In the genomic region with DNA sequence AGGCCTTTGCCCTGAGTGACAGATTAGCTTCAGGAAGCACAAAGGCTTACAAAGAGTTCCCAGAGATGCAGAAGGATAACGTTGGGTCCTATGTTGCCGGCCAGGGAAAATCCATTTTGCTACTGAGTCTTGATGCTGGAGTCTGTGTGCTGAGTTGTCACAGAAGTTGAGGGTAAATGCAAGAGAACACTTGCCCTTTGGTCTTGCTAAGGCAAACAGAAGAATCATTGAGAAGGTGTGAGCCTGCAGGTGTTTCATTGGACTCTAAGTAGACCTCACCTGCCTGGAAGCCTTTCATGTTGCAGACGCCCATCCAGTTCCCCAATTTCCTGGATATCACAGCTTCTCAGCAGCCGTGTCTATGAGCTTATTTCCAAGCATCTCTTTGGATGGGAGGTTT, we compare ENCODE assay signal across 15 cellular contexts.
A peak's percentile ranks its signal among the peaks of the same experiment; 100 is the strongest.
DNase-seq lines count a peak whose midpoint lies in the region; ATAC-seq and TF ChIP-seq lines count a peak whose summit lies in the region.
"Had no signal": no experiment of that assay in that cellular context is flagged by ENCODE, and none has a peak within 500 bp of the region (broad histone marks: within the 10 kb centered on the region; RNA-seq: fewer than 3 reads in every experiment).

No MANE protein-coding gene starts in this region.

- H3K27ac Mint-ChIP-seq in type B pancreatic cell: peak overlapping the region; percentile 51
- no peak overlapping the region for H3K27ac Mint-ChIP-seq in activated naive CD8-positive, alpha-beta T cell treated with anti-CD3 and anti-CD28 coated beads for 36 hours
- H3K27ac Mint-ChIP-seq: CD4-positive, alpha-beta memory T cell had no signal

- H3K4me3 Mint-ChIP-seq in type B pancreatic cell: peak overlapping the region; percentile 22
- H3K4me3 Mint-ChIP-seq in activated naive CD8-positive, alpha-beta T cell treated with anti-CD3 and anti-CD28 coated beads for 36 hours: no peak overlapping the region
- H3K4me3 Mint-ChIP-seq: CD4-positive, alpha-beta memory T cell had no signal

- H3K4me1 ChIP-seq in SJCRH30 (peaks cover 27% of the 10 kb centered on the region), hepatocyte (ENCODE audit: insufficient read depth) (peaks cover 18% of the 10 kb centered on the region), trophoblast cell (ENCODE audit: control insufficient read depth in 1 of 2, insufficient read depth in 2 of 2, low read length in 2 of 2) (peaks cover 8% of the 10 kb centered on the region in 2 experiments)
- H3K4me1 ChIP-seq: A549, BE2C had no signal

- H3K36me3 ChIP-seq in SJCRH30 (no peaks in the 10 kb centered on the region), hepatocyte (replicated peaks; ENCODE audit: insufficient read depth, low read depth) (no peaks in the 10 kb centered on the region), trophoblast cell (ENCODE audit: control insufficient read depth in 1 of 2, insufficient read depth in 2 of 2, low read length in 2 of 2) (no peaks in the 10 kb centered on the region)
- H3K36me3 ChIP-seq: BE2C had no signal

- no peak overlapping the region for H3K18ac ChIP-seq in trophoblast cell (ENCODE audit: low read length)

- H3K27ac ChIP-seq in SJCRH30 (peak overlapping the region; percentile 96), hepatocyte (peak overlapping the region; percentile 70), trophoblast cell (ENCODE audit: low read depth, low read length) (no peak overlapping the region)
- H3K27ac ChIP-seq: A549, C4-2B had no signal

- no peaks in the 10 kb centered on the region for H3K36me3 Mint-ChIP-seq in type B pancreatic cell
- no peaks in the 10 kb centered on the region for H3K36me3 Mint-ChIP-seq in activated naive CD8-positive, alpha-beta T cell treated with anti-CD3 and anti-CD28 coated beads for 36 hours
- H3K36me3 Mint-ChIP-seq: CD4-positive, alpha-beta memory T cell had no signal

- H3K23ac ChIP-seq in trophoblast cell (ENCODE audit: low read length): no peak overlapping the region

- H3K4me2 ChIP-seq in hepatocyte (peak overlapping the region; percentile 41), trophoblast cell (ENCODE audit: low read length) (no peak overlapping the region)
- H3K4me2 ChIP-seq: A549 had no signal

- 34% methylated on average over 4 of the region's 4 CpGs for WGBS in hepatocyte (ENCODE audit: low lambda C conversion rate, missing lambda C conversion rate)
- no CpG with 5 or more reads among the region's 4 CpGs for WGBS in trophoblast cell (ENCODE audit: extremely low coverage, insufficient coverage, insufficient read length)

- H3K9me3 ChIP-seq in SJCRH30 (replicated peaks) (no peaks in the 10 kb centered on the region), hepatocyte (ENCODE audit: low read depth) (no peaks in the 10 kb centered on the region), trophoblast cell (ENCODE audit: insufficient read depth, low read depth, low read length) (peaks cover 3% of the 10 kb centered on the region)
- H3K9me3 ChIP-seq: A549 had no signal

- no peak overlapping the region for H2BK5ac ChIP-seq in trophoblast cell (ENCODE audit: low read depth, low read length, poor library complexity)

- H4K20me1 ChIP-seq in hepatocyte (ENCODE audit: insufficient read depth, poor library complexity, severe bottlenecking): no peaks in the 10 kb centered on the region

- no peak overlapping the region for H4K8ac ChIP-seq in trophoblast cell (ENCODE audit: low read depth, low read length)

- no peak overlapping the region for H3K9ac ChIP-seq in trophoblast cell (ENCODE audit: low read length)

- H3K79me2 ChIP-seq in hepatocyte: no peaks in the 10 kb centered on the region
- no peaks in the 10 kb centered on the region for H3K79me2 ChIP-seq in trophoblast cell (ENCODE audit: control insufficient read depth, insufficient read depth, low read length, poor library complexity)

- no peaks in the 10 kb centered on the region for H3K9me3 Mint-ChIP-seq in type B pancreatic cell
- peaks cover 5% of the 10 kb centered on the region for H3K9me3 Mint-ChIP-seq in activated naive CD8-positive, alpha-beta T cell treated with anti-CD3 and anti-CD28 coated beads for 36 hours

- DNase-seq in SJCRH30 (no peak), hepatocyte (ENCODE audit: low spot score) (peak; percentile 30), trophoblast cell (peak; percentile 2 to 18), type B pancreatic cell (ENCODE audit: extremely low spot score, unreplicated experiment) (no peak)
- DNase-seq in activated naive CD8-positive, alpha-beta T cell treated with anti-CD3 and anti-CD28 coated beads for 36 hours: no peak
- DNase-seq: BE2C; CD4-positive, alpha-beta memory T cell; DMS153; GF-D8; IMR-90 had no signal

- H2AK5ac ChIP-seq in trophoblast cell (ENCODE audit: low read length): no peak overlapping the region

- ATAC-seq in HG02571 (IDR thresholded peaks at IDR 0.05; ENCODE audit: unreplicated experiment) (no peak), HG02610 (IDR thresholded peaks at IDR 0.05; ENCODE audit: unreplicated experiment) (no peak)
- ATAC-seq: A549, HCT116 had no signal

- H2BK120ac ChIP-seq in trophoblast cell (ENCODE audit: insufficient read depth, low read length, poor library complexity): no peak overlapping the region

- no peaks in the 10 kb centered on the region for H3K9me2 ChIP-seq in hepatocyte (replicated peaks; ENCODE audit: insufficient read depth)

- H3K27me3 Mint-ChIP-seq in type B pancreatic cell: no peaks in the 10 kb centered on the region
- H3K27me3 Mint-ChIP-seq in activated naive CD8-positive, alpha-beta T cell treated with anti-CD3 and anti-CD28 coated beads for 36 hours: peaks cover 8% of the 10 kb centered on the region
- H3K27me3 Mint-ChIP-seq: CD4-positive, alpha-beta memory T cell had no signal

- no peak overlapping the region for H3K4me3 ChIP-seq in SJCRH30
- H3K4me3 ChIP-seq in hepatocyte: no peak overlapping the region
- H3K4me3 ChIP-seq in trophoblast cell (ENCODE audit: low read depth, low read length): no peak overlapping the region
- H3K4me3 ChIP-seq: A549 had no signal

- H3K27me3 ChIP-seq in SJCRH30 (no peaks in the 10 kb centered on the region), hepatocyte (no peaks in the 10 kb centered on the region), trophoblast cell (ENCODE audit: insufficient read depth, low read length) (no peaks in the 10 kb centered on the region)
- H3K27me3 ChIP-seq: BE2C had no signal

- no peak overlapping the region for H4K91ac ChIP-seq in trophoblast cell (ENCODE audit: low read depth, low read length)

- no peak overlapping the region for H2BK12ac ChIP-seq in trophoblast cell (ENCODE audit: low read length)

- no peak overlapping the region for H4K12ac ChIP-seq in trophoblast cell (ENCODE audit: low read depth, low read length)

- no peak overlapping the region for H2AFZ ChIP-seq in hepatocyte
- H2AFZ ChIP-seq in trophoblast cell (ENCODE audit: insufficient read depth, low read length, poor library complexity): no peak overlapping the region

- peaks cover 16% of the 10 kb centered on the region for H3K4me1 Mint-ChIP-seq in type B pancreatic cell (ENCODE audit: unreplicated experiment)
- no peaks in the 10 kb centered on the region for H3K4me1 Mint-ChIP-seq in activated naive CD8-positive, alpha-beta T cell treated with anti-CD3 and anti-CD28 coated beads for 36 hours
- H3K4me1 Mint-ChIP-seq: CD4-positive, alpha-beta memory T cell had no signal

- no peak overlapping the region for H3K14ac ChIP-seq in trophoblast cell (ENCODE audit: low read length)

- no peaks in the 10 kb centered on the region for H3K79me1 ChIP-seq in trophoblast cell (ENCODE audit: low read length)

- TF ChIP-seq CTCF in hepatocyte (IDR thresholded peaks at IDR 0.05; ENCODE audit: poor library complexity) (no peak), type B pancreatic cell (conservative IDR thresholded peaks at IDR 0.05) (no peak)

- H3K4ac ChIP-seq in trophoblast cell (ENCODE audit: low read depth, low read length): no peak overlapping the region

Comparison
In these comparisons a context has a peak if more than half of its experiments do, and no peak if none do; other contexts are left out.
1. DNase-seq: peak in hepatocyte (single experiment) and trophoblast cell (2 of 2); none in SJCRH30 (0 of 2), type B pancreatic cell (single experiment) and activated naive CD8-positive, alpha-beta T cell treated with anti-CD3 and anti-CD28 coated beads for 36 hours (single experiment).